Comparison of ENCODE assay signal across 9 cellular contexts in the genomic region with DNA sequence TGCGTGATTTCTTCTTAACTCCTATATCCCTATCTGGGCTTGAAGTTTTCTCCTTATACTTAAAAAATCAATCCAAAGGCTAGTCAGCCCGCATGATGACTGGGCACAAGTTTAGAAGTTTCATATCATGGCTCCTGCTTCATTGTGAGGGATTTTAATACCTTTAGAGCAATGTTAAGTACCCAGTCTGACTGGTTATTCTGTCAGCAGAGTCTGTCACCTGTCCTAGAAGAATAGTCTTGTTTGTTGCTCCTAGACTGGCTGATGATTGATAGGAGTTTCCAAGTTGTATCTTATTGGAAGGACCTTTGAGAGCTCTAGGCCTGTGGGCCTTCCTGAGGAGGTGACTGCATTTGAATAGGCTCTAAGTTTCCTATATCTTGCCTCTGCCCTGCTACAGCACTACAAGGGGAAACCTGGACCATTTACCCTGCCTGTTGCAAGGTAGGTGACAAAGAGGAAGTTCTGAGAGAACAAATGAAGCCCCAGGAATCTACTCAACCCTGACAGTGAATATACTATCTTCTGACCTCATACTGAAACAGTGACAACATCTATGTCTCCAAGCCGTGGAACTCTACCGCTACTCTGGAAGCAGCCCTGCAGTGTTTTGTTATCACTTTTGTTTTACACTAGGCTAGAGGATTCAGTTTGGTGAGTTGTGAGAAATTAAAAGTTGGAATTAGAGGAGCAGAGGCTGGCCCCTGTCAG.
DNase-seq lines count a peak whose midpoint lies in the region; ATAC-seq and TF ChIP-seq lines count a peak whose summit lies in the region.
"Had no signal": no experiment of that assay in that cellular context is flagged by ENCODE, and none has a peak within 500 bp of the region (broad histone marks: within the 10 kb centered on the region; RNA-seq: fewer than 3 reads in every experiment).

No MANE protein-coding gene starts in this region.

- POLR2A ChIA-PET in CD8-positive, alpha-beta T cell (lab: Charles Lee): interaction anchor here (3.1 kb wide), 1 partner anchor 9 kb away, joined by 7 read pairs; no protein-coding TSS in a partner anchor

- no peaks in the 10 kb centered on the region for H3K4me1 ChIP-seq in CD8-positive, alpha-beta T cell (ENCODE audit: insufficient read depth, low read length)
- H3K4me1 ChIP-seq: SJSA1 had no signal

- H3K9me3 ChIP-seq in CD8-positive, alpha-beta T cell (ENCODE audit: low read length): no peaks in the 10 kb centered on the region
- H3K9me3 ChIP-seq: SJSA1 had no signal

- no peak overlapping the region for H3K27ac ChIP-seq in CD8-positive, alpha-beta T cell (ENCODE audit: low read depth, low read length)
- H3K27ac ChIP-seq: SJSA1 had no signal

- DNase-seq in CD8-positive, alpha-beta T cell: no peak
- DNase-seq in OCI-M1 (lab: John Stamatoyannopoulos, UW) (peak; percentile 16), NCI-H2107 (lab: John Stamatoyannopoulos, UW) (no peak), progenitor cell of endocrine pancreas (ENCODE audit: low spot score, unreplicated experiment) (no peak), SHP77 (lab: John Stamatoyannopoulos, UW) (no peak), NCI-H2196 (lab: John Stamatoyannopoulos, UW; ENCODE audit: unreplicated experiment) (no peak)

- H3K4me3 ChIP-seq in CD8-positive, alpha-beta T cell (ENCODE audit: low read depth, low read length): no peak overlapping the region
- H3K4me3 ChIP-seq: SJSA1 had no signal

- H3K27me3 Mint-ChIP-seq in CD8-positive, alpha-beta T cell (ENCODE audit: low read depth): no peaks in the 10 kb centered on the region
- H3K27me3 Mint-ChIP-seq in progenitor cell of endocrine pancreas: peaks cover 13% of the 10 kb centered on the region

- ATAC-seq in CD8-positive, alpha-beta T cell: peak; percentile 49
- peak; percentile 90 for ATAC-seq in GM18907 (IDR thresholded peaks at IDR 0.05; ENCODE audit: unreplicated experiment)
- peak; percentile 82 for ATAC-seq in HG02798 (IDR thresholded peaks at IDR 0.05; ENCODE audit: poor library complexity, unreplicated experiment)

- H3K27me3 ChIP-seq in CD8-positive, alpha-beta T cell (ENCODE audit: insufficient read depth, low read length): no peaks in the 10 kb centered on the region

- H3K36me3 ChIP-seq in CD8-positive, alpha-beta T cell (ENCODE audit: insufficient read depth, low read length): no peaks in the 10 kb centered on the region
- H3K36me3 ChIP-seq: SJSA1 had no signal

- CTCF ChIA-PET in CD8-positive, alpha-beta T cell (lab: Charles Lee): no interaction called here

- peaks cover 27% of the 10 kb centered on the region for H3K36me3 Mint-ChIP-seq in CD8-positive, alpha-beta T cell
- H3K36me3 Mint-ChIP-seq in progenitor cell of endocrine pancreas (ENCODE audit: insufficient read depth): peaks cover 4% of the 10 kb centered on the region

- intact Hi-C loops in CD8-positive, alpha-beta T cell (cut with DNase I, micrococcal nuclease): no loop called here

- no peaks in the 10 kb centered on the region for H3K9me3 Mint-ChIP-seq in CD8-positive, alpha-beta T cell
- H3K9me3 Mint-ChIP-seq in progenitor cell of endocrine pancreas (ENCODE audit: low read depth): no peaks in the 10 kb centered on the region

- H3K27ac Mint-ChIP-seq in CD8-positive, alpha-beta T cell: peak overlapping the region; percentile 69
- no peak overlapping the region for H3K27ac Mint-ChIP-seq in progenitor cell of endocrine pancreas

- no peak overlapping the region for H3K4me3 Mint-ChIP-seq in CD8-positive, alpha-beta T cell
- no peak overlapping the region for H3K4me3 Mint-ChIP-seq in progenitor cell of endocrine pancreas (ENCODE audit: low read depth)

- no peak for TF ChIP-seq CTCF in CD8-positive, alpha-beta T cell (IDR thresholded peaks at IDR 0.05)
- no peak for TF ChIP-seq CTCF in progenitor cell of endocrine pancreas (IDR thresholded peaks at IDR 0.05; ENCODE audit: unreplicated experiment)

- peaks cover 38% of the 10 kb centered on the region for H3K4me1 Mint-ChIP-seq in CD8-positive, alpha-beta T cell (ENCODE audit: low read depth)
- H3K4me1 Mint-ChIP-seq in progenitor cell of endocrine pancreas (ENCODE audit: low read depth): peaks cover 6% of the 10 kb centered on the region
